Comparison of ENCODE assay signal across 1 cellular context in the genomic region with DNA sequence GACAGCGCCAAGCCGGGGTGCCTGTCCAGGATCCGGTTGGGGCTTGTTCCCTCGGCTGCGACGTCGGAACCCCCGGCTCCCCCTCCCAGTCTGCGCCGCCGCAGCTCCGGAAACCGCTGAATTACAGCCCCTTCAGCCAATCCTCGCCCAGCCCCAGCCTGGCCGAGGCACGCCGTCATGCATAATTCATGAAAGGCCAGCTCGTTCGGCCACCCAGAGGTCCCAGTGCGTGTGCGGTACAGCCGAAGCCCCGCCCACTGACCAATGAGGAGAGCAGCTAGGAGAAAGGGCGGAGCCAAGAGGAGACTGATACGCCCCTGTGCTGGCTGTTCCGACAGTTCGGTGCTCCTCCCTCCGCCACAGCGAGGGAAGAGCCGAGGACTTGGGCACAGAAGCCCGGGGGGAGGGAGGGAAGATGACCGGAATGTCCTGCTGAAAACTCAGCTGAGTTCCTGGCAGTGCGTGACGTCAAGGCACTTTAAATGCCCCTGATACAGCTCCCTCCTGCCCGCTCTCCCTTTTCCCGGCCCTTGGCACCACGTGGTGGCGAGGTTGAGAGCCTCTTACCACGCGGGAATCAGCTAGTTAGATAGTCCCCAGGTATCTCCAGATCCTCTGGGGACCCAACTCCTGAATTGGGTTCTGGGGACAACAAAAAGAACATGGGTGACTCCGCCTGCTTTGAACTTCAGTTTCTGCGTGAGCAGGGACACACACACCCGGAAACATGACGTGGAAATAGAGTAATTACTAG.
TF ChIP-seq lines count a peak whose summit lies in the region.

A gene (minus strand): TSS at position 62 of the 754 bp plus-strand sequence. CDS start 39,926 bp downstream, outside the sequence.

TF ChIP-seq in HepG2, 621 proteins besides CTCF, POLR2A, EP300 and RAD21 (continued from another document):
- TF ChIP-seq SMAD9 (CRISPR knock-in tag; IDR thresholded peaks at IDR 0.05) (peak; percentile 98), MYC (CRISPR knock-in tag; IDR thresholded peaks at IDR 0.05; ENCODE audit: borderline replicate concordance) (peak; percentile 98), ZKSCAN5 (CRISPR knock-in tag; IDR thresholded peaks at IDR 0.05) (0 out of 2 replicates have a peak, but pooled peaks have one; percentile 65), IKZF4 (CRISPR knock-in tag; IDR thresholded peaks at IDR 0.05; ENCODE audit: borderline replicate concordance, low read depth, not compliant biosample characterization) (peak; percentile 96), ZSCAN25 (CRISPR knock-in tag; IDR thresholded peaks at IDR 0.05) (peak; percentile 87; the same call in 1 of the 2 replicates), ZNF496 (CRISPR knock-in tag; IDR thresholded peaks at IDR 0.05; ENCODE audit: insufficient replicate concordance) (no peak), ONECUT2 (CRISPR knock-in tag; IDR thresholded peaks at IDR 0.05) (peak; percentile 73), SOX13 (IDR thresholded peaks at IDR 0.05) (no peak), SOX13 (CRISPR knock-in tag; conservative IDR thresholded peaks at IDR 0.05 in 1 of 2, IDR thresholded peaks at IDR 0.05 in 1 of 2) (peak in 1 of 2 experiments; percentile 92; a peak in 2 of 4 replicates), ZNF569 (CRISPR knock-in tag; IDR thresholded peaks at IDR 0.05; ENCODE audit: borderline replicate concordance) (no peak), ZBTB1 (CRISPR knock-in tag; IDR thresholded peaks at IDR 0.05; ENCODE audit: borderline replicate concordance) (no peak), SP4 (CRISPR knock-in tag; IDR thresholded peaks at IDR 0.05) (peak; percentile 100), ZNF343 (CRISPR knock-in tag; IDR thresholded peaks at IDR 0.05) (peak; percentile 92; the same call in 1 of the 2 replicates), NFRKB (IDR thresholded peaks at IDR 0.05) (no peak), TMF1 (CRISPR knock-in tag; IDR thresholded peaks at IDR 0.05; ENCODE audit: low read depth) (peak; percentile 84; the same call in 1 of the 2 replicates), EEA1 (CRISPR knock-in tag; IDR thresholded peaks at IDR 0.05; ENCODE audit: borderline replicate concordance) (peak; percentile 69; the same call in 1 of the 2 replicates), JUN (CRISPR knock-in tag; IDR thresholded peaks at IDR 0.05) (peak; percentile 92), JARID2 (CRISPR knock-in tag; IDR thresholded peaks at IDR 0.05; ENCODE audit: insufficient replicate concordance) (peak; percentile 98), ZFP41 (CRISPR knock-in tag; IDR thresholded peaks at IDR 0.05; ENCODE audit: borderline replicate concordance) (peak; percentile 95; the same call in 1 of the 2 replicates), ZNF225 (CRISPR knock-in tag; IDR thresholded peaks at IDR 0.05) (peak; percentile 99), PCBP1 (IDR thresholded peaks at IDR 0.05; ENCODE audit: borderline replicate concordance, low read depth, low read length) (peak; percentile 98), ZNF160 (CRISPR knock-in tag; IDR thresholded peaks at IDR 0.05) (peak; percentile 91)
- TF ChIP-seq, protein P1, sequence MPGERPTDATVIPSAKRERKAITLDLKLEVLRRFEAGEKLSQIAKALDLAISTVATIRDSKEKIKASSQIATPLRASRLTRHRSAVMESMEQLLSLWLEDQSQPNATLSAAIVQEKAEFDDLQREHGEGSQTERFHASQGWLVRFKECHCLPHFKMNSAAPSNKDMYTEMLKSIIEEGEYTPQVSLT (CRISPR knock-in tag; IDR thresholded peaks at IDR 0.05; ENCODE audit: borderline replicate concordance, low read depth), result 0 out of 2 replicates have a peak, but pooled peaks have one; percentile 52
- TF ChIP-seq, protein P2, sequence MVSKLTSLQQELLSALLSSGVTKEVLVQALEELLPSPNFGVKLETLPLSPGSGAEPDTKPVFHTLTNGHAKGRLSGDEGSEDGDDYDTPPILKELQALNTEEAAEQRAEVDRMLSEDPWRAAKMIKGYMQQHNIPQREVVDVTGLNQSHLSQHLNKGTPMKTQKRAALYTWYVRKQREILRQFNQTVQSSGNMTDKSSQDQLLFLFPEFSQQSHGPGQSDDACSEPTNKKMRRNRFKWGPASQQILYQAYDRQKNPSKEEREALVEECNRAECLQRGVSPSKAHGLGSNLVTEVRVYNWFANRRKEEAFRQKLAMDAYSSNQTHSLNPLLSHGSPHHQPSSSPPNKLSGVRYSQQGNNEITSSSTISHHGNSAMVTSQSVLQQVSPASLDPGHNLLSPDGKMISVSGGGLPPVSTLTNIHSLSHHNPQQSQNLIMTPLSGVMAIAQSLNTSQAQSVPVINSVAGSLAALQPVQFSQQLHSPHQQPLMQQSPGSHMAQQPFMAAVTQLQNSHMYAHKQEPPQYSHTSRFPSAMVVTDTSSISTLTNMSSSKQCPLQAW (CRISPR knock-in tag; IDR thresholded peaks at IDR 0.05), result peak; percentile 98
- TF ChIP-seq, protein P3, sequence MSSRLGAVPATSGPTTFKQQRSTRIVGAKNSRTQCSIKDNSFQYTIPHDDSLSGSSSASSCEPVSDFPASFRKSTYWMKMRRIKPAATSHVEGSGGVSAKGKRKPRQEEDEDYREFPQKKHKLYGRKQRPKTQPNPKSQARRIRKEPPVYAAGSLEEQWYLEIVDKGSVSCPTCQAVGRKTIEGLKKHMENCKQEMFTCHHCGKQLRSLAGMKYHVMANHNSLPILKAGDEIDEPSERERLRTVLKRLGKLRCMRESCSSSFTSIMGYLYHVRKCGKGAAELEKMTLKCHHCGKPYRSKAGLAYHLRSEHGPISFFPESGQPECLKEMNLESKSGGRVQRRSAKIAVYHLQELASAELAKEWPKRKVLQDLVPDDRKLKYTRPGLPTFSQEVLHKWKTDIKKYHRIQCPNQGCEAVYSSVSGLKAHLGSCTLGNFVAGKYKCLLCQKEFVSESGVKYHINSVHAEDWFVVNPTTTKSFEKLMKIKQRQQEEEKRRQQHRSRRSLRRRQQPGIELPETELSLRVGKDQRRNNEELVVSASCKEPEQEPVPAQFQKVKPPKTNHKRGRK (CRISPR knock-in tag; IDR thresholded peaks at IDR 0.05), result no peak
- TF ChIP-seq, protein P4, sequence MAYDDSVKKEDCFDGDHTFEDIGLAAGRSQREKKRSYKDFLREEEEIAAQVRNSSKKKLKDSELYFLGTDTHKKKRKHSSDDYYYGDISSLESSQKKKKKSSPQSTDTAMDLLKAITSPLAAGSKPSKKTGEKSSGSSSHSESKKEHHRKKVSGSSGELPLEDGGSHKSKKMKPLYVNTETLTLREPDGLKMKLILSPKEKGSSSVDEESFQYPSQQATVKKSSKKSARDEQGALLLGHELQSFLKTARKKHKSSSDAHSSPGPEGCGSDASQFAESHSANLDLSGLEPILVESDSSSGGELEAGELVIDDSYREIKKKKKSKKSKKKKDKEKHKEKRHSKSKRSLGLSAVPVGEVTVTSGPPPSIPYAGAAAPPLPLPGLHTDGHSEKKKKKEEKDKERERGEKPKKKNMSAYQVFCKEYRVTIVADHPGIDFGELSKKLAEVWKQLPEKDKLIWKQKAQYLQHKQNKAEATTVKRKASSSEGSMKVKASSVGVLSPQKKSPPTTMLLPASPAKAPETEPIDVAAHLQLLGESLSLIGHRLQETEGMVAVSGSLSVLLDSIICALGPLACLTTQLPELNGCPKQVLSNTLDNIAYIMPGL (CRISPR knock-in tag; IDR thresholded peaks at IDR 0.05; ENCODE audit: borderline replicate concordance in 1 of 2, low read depth in 1 of 2), result peak; percentile 72 to 98
- TF ChIP-seq, protein P5, sequence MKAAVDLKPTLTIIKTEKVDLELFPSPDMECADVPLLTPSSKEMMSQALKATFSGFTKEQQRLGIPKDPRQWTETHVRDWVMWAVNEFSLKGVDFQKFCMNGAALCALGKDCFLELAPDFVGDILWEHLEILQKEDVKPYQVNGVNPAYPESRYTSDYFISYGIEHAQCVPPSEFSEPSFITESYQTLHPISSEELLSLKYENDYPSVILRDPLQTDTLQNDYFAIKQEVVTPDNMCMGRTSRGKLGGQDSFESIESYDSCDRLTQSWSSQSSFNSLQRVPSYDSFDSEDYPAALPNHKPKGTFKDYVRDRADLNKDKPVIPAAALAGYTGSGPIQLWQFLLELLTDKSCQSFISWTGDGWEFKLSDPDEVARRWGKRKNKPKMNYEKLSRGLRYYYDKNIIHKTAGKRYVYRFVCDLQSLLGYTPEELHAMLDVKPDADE (CRISPR knock-in tag; IDR thresholded peaks at IDR 0.05), result no peak; the same call in 1 of the 2 replicates
